Comparison of ENCODE assay signal across 11 cellular contexts in genomic region chr1:90725341-90725960, GRCh38. TPM values are rescaled to one million over a fixed set of nuclear protein-coding genes. Genes with fewer than 3 reads are reported as not detected.
DNase-seq lines count a peak whose midpoint lies in the region; ATAC-seq and TF ChIP-seq lines count a peak whose summit lies in the region.
"Had no signal": no experiment of that assay in that cellular context is flagged by ENCODE, and none has a peak within 500 bp of the region (broad histone marks: within the 10 kb centered on the region; RNA-seq: fewer than 3 reads in every experiment).

No MANE protein-coding gene starts in this region.

- H3K36me3 Mint-ChIP-seq in MCF 10A (ENCODE audit: insufficient read depth, unreplicated experiment): no peaks in the 10 kb centered on the region
- peaks cover 31% of the 10 kb centered on the region for H3K36me3 Mint-ChIP-seq in central memory CD8-positive, alpha-beta T cell (ENCODE audit: insufficient read depth)

- no peak overlapping the region for H3K27ac Mint-ChIP-seq in MCF 10A (ENCODE audit: low read depth, unreplicated experiment)
- H3K27ac Mint-ChIP-seq in central memory CD8-positive, alpha-beta T cell (ENCODE audit: low read depth): peak overlapping the region; percentile 41

- H3K4me1 Mint-ChIP-seq in MCF 10A (ENCODE audit: insufficient read depth, unreplicated experiment): no peaks in the 10 kb centered on the region
- peaks cover 59% of the 10 kb centered on the region for H3K4me1 Mint-ChIP-seq in central memory CD8-positive, alpha-beta T cell

- peaks cover 6 to 99% of the 10 kb centered on the region in 2 donors for H3K27me3 ChIP-seq in breast epithelium
- H3K27me3 ChIP-seq in muscle layer of duodenum (ENCODE audit: low read depth, low read length): peaks cover 84% of the 10 kb centered on the region
- H3K27me3 ChIP-seq in upper lobe of right lung: peaks cover 99% of the 10 kb centered on the region
- peaks cover 100% of the 10 kb centered on the region for H3K27me3 ChIP-seq in gastroesophageal sphincter

- CTCF ChIA-PET in MCF 10A (lab: Yijun Ruan, JAX): interaction anchor here (2.2 kb wide), 1 partner anchor 16 kb away, joined by 7 read pairs; no protein-coding TSS in a partner anchor

- no peak for TF ChIP-seq POLR2A in breast epithelium (IDR thresholded peaks at IDR 0.05)
- no peak for TF ChIP-seq POLR2A in lower leg skin (IDR thresholded peaks at IDR 0.05)
- TF ChIP-seq POLR2A in gastroesophageal sphincter (IDR thresholded peaks at IDR 0.05): no peak

- WGBS in lower leg skin, 2 donors: 4 to 5% methylated on average over 34 to 41 of the region's 41 CpGs
- 0 to 4% methylated on average over 4 to 17 of the region's 41 CpGs for WGBS in gastroesophageal sphincter (ENCODE audit: low coverage in 1 of 2), 2 donors

- H3K27ac ChIP-seq in breast epithelium (no peak overlapping the region), muscle layer of duodenum (ENCODE audit: low read length) (no peak overlapping the region), upper lobe of right lung (no peak overlapping the region), gastroesophageal sphincter (no peak overlapping the region)
- H3K27ac ChIP-seq: foreskin keratinocyte, PC-9 had no signal

- BruUV-seq in MCF 10A (replicated peaks; lab: Mats Ljungman, UMichigan): no TSS peak

- TF ChIP-seq CTCF in breast epithelium (IDR thresholded peaks at IDR 0.05): no peak
- TF ChIP-seq CTCF in MCF 10A (IDR thresholded peaks at IDR 0.05; ENCODE audit: unreplicated experiment): no peak
- no peak for TF ChIP-seq CTCF in upper lobe of right lung (IDR thresholded peaks at IDR 0.05)
- no peak for TF ChIP-seq CTCF in lower leg skin (IDR thresholded peaks at IDR 0.05)
- no peak for TF ChIP-seq CTCF in gastroesophageal sphincter (IDR thresholded peaks at IDR 0.05)

- no peak for DNase-seq in breast epithelium (ENCODE audit: low spot score in 2 of 2)
- DNase-seq in MCF 10A (ENCODE audit: unreplicated experiment): no peak
- no peak for DNase-seq in central memory CD8-positive, alpha-beta T cell (ENCODE audit: low spot score in 2 of 2)
- peak; percentile 63 for DNase-seq in upper lobe of right lung
- no peak for DNase-seq in lower leg skin (ENCODE audit: low spot score in 2 of 2)
- DNase-seq: Calu3, PC-9 had no signal

- POLR2A ChIA-PET in MCF 10A (lab: Yijun Ruan, JAX): no interaction called here

- H3K36me3 ChIP-seq in breast epithelium (no peaks in the 10 kb centered on the region), muscle layer of duodenum (ENCODE audit: control insufficient read depth in 1 of 2, insufficient read depth in 2 of 2, low read length in 2 of 2) (no peaks in the 10 kb centered on the region), upper lobe of right lung (no peaks in the 10 kb centered on the region), gastroesophageal sphincter (no peaks in the 10 kb centered on the region)

- H3K4me1 ChIP-seq in breast epithelium (peaks cover 0 to 14% of the 10 kb centered on the region in 2 donors), muscle layer of duodenum (ENCODE audit: control insufficient read depth in 1 of 2, insufficient read depth in 2 of 2, low read length in 2 of 2) (peaks cover 11 to 46% of the 10 kb centered on the region in 2 donors), upper lobe of right lung (peaks cover 28% of the 10 kb centered on the region), gastroesophageal sphincter (peaks cover 0 to 62% (median 21%) of the 10 kb centered on the region in 3 donors)
- H3K4me1 ChIP-seq: foreskin keratinocyte had no signal

- ATAC-seq in central memory CD8-positive, alpha-beta T cell (replicated peaks; ENCODE audit: extremely low read depth, poor library complexity, severe bottlenecking): no peak
- ATAC-seq in upper lobe of right lung (no peak), HG03521 (IDR thresholded peaks at IDR 0.05; ENCODE audit: unreplicated experiment) (no peak), gastroesophageal sphincter (no peak)
- ATAC-seq: foreskin keratinocyte had no signal

- H3K9me3 Mint-ChIP-seq in MCF 10A (ENCODE audit: unreplicated experiment): no peaks in the 10 kb centered on the region
- H3K9me3 Mint-ChIP-seq in central memory CD8-positive, alpha-beta T cell: peaks cover 5% of the 10 kb centered on the region

- intact Hi-C loops in breast epithelium (cut with DNase I; ENCODE audit: low total_unique reads) (no loop called here), MCF 10A (cut with micrococcal nuclease) (no loop called here), upper lobe of right lung (cut with DNase I) (no loop called here), lower leg skin (cut with DNase I; ENCODE audit: low total_unique reads) (no loop called here)

- TF ChIP-seq EP300 in gastroesophageal sphincter (IDR thresholded peaks at IDR 0.05): no peak

- H3K27me3 Mint-ChIP-seq in MCF 10A (ENCODE audit: insufficient read depth, unreplicated experiment): peaks cover 4% of the 10 kb centered on the region
- peaks cover 100% of the 10 kb centered on the region for H3K27me3 Mint-ChIP-seq in central memory CD8-positive, alpha-beta T cell

- H3K4me3 ChIP-seq in breast epithelium: peak overlapping the region; percentile 26 to 53 (median 34)
- H3K4me3 ChIP-seq in muscle layer of duodenum (ENCODE audit: low read depth in 1 of 2, low read length in 2 of 2): peak overlapping the region; percentile 38 to 54
- H3K4me3 ChIP-seq in upper lobe of right lung: peak overlapping the region; percentile 15
- no peak overlapping the region for H3K4me3 ChIP-seq in lower leg skin (ENCODE audit: low read depth, poor library complexity, severe bottlenecking)
- peak overlapping the region in 1 of 2 donors; percentile 39 for H3K4me3 ChIP-seq in gastroesophageal sphincter
- H3K4me3 ChIP-seq: PC-9 had no signal

- no peak overlapping the region for H3K4me3 Mint-ChIP-seq in MCF 10A (ENCODE audit: unreplicated experiment)
- peak overlapping the region; percentile 61 for H3K4me3 Mint-ChIP-seq in central memory CD8-positive, alpha-beta T cell

- H3K9me3 ChIP-seq in breast epithelium (peaks cover 0 to 8% of the 10 kb centered on the region in 2 donors), muscle layer of duodenum (ENCODE audit: control insufficient read depth in 1 of 2, low read length in 2 of 2) (no peaks in the 10 kb centered on the region), upper lobe of right lung (no peaks in the 10 kb centered on the region), gastroesophageal sphincter (peaks cover 0 to 15% (median 0%) of the 10 kb centered on the region in 3 donors)

RNA-seq across cellular contexts. Expression of gene BARHL2, which starts 8.3 kb away (rescaled TPM):
- total RNA-seq in breast epithelium: not detected
- not detected in 2 replicates for total RNA-seq in MCF 10A (2022)
- not detected for total RNA-seq in upper lobe of right lung
- total RNA-seq in lower leg skin: not detected
- total RNA-seq in gastroesophageal sphincter: not detected
- total RNA-seq: Calu3, foreskin keratinocyte, PC-9 had no signal
